Comparison of ENCODE assay signal across 8 cellular contexts in genomic region chr11:116879789-116880402, GRCh38. TPM values are rescaled to one million over a fixed set of nuclear protein-coding genes. Genes with fewer than 3 reads are reported as not detected.
DNase-seq lines count a peak whose midpoint lies in the region; ATAC-seq and TF ChIP-seq lines count a peak whose summit lies in the region.

No MANE protein-coding gene starts in this region.

- no peaks in the 10 kb centered on the region for H3K9me3 Mint-ChIP-seq in activated naive CD8-positive, alpha-beta T cell treated with anti-CD3 and anti-CD28 coated beads, Interleukin-2, amount 50 U/mL, for 24 hours

- peaks cover 27% of the 10 kb centered on the region for H3K4me1 Mint-ChIP-seq in activated naive CD8-positive, alpha-beta T cell treated with anti-CD3 and anti-CD28 coated beads, Interleukin-2, amount 50 U/mL, for 24 hours

- TF ChIP-seq CTCF in heart right ventricle (IDR thresholded peaks at IDR 0.05): peak; percentile 25 to 86 (median 72)

- peaks cover 10% of the 10 kb centered on the region for H3K36me3 Mint-ChIP-seq in activated naive CD8-positive, alpha-beta T cell treated with anti-CD3 and anti-CD28 coated beads, Interleukin-2, amount 50 U/mL, for 24 hours (ENCODE audit: low read depth)

- H3K36me3 ChIP-seq in H7 (replicated peaks; ENCODE audit: control insufficient read depth, insufficient read depth, low read length): peaks cover 2% of the 10 kb centered on the region
- H3K36me3 ChIP-seq in heart right ventricle: peaks cover 0 to 34% (median 0%) of the 10 kb centered on the region in 9 donors

- WGBS in heart right ventricle, 2 donors: 42 to 43% methylated on average over 3 of the region's 3 CpGs

- peak; percentile 51 for ATAC-seq in activated naive CD8-positive, alpha-beta T cell treated with anti-CD3 and anti-CD28 coated beads, Interleukin-2, amount 50 U/mL, for 24 hours
- ATAC-seq in heart right ventricle (peak; percentile 63 to 94 (median 90)), HG03108 (IDR thresholded peaks at IDR 0.05; ENCODE audit: unreplicated experiment) (no peak), GM18519 (IDR thresholded peaks at IDR 0.05; ENCODE audit: low FRiP score, unreplicated experiment) (no peak)

- H3K27me3 Mint-ChIP-seq in activated naive CD8-positive, alpha-beta T cell treated with anti-CD3 and anti-CD28 coated beads, Interleukin-2, amount 50 U/mL, for 24 hours: no peaks in the 10 kb centered on the region

- no peaks in the 10 kb centered on the region for H3K9me3 ChIP-seq in heart right ventricle

- no peak overlapping the region for H3K4me3 Mint-ChIP-seq in activated naive CD8-positive, alpha-beta T cell treated with anti-CD3 and anti-CD28 coated beads, Interleukin-2, amount 50 U/mL, for 24 hours

- no peak overlapping the region for H3K4me3 ChIP-seq in H7 (ENCODE audit: insufficient read depth, low read depth, low read length)
- no peak overlapping the region for H3K4me3 ChIP-seq in heart right ventricle

- in situ Hi-C loops in Caki2 (cut with HindIII; ENCODE audit: low pct_unique_long_range_greater_than_20kb, low sequenced_read_pairs): no loop called here

- no peak overlapping the region for H3K27ac Mint-ChIP-seq in activated naive CD8-positive, alpha-beta T cell treated with anti-CD3 and anti-CD28 coated beads, Interleukin-2, amount 50 U/mL, for 24 hours

- H3K27ac ChIP-seq in heart right ventricle: no peak overlapping the region

- intact Hi-C loops in heart right ventricle (cut with DNase I): loop anchor here (1.0 to 10.0 kb wide), 12 partner anchors 43 to 347 kb away; partner anchors contain the start of genes APOA1 (in 1 of the 10), APOA5 (in 1 of the 10) and SIK3 (in 1 of the 10)

- H3K27me3 ChIP-seq in H7 (ENCODE audit: control insufficient read depth, insufficient read depth, low read length) (no peaks in the 10 kb centered on the region), heart right ventricle (no peaks in the 10 kb centered on the region)

- DNase-seq in Caki2 (ENCODE audit: low read depth) (peak; percentile 31), H7 (peak; percentile 56), NCI-H446 (lab: John Stamatoyannopoulos, UW) (peak; percentile 43 to 73), heart right ventricle (peak in 1 of 2 donors; percentile 48), renal cortical epithelial cell (ENCODE audit: low read depth) (peak; percentile 85)
- DNase-seq in activated naive CD8-positive, alpha-beta T cell treated with anti-CD3 and anti-CD28 coated beads, Interleukin-2, amount 50 U/mL, for 24 hours: no peak

- H3K4me1 ChIP-seq in heart right ventricle: peaks cover 0 to 22% (median 3%) of the 10 kb centered on the region in 9 donors

RNA-seq across cellular contexts. Expression of gene APOA1, which starts 42.5 kb away (rescaled TPM):
- total RNA-seq in Caki2 (2014; rRNA removed; shearing (Covaris generic); ENCODE audit: low replicate concordance): not detected in 2 replicates
- total RNA-seq in H7 (2014; rRNA removed; shearing (Covaris generic)): 2.4 and 12.8 TPM in 2 replicates
- total RNA-seq in heart right ventricle (100 to 1,000 TPM in 2 of 10 donors, 10 to 100 TPM in 7, 1 to 10 TPM in 1; 3.8 to 178 (median 69.1) TPM), renal cortical epithelial cell (0.10 TPM in 1 of 2 replicates, not detected in the other)
- 100 to 1,000 TPM in 1 of 2 donors, 10 to 100 TPM in 1; 71.5 to 398 TPM for polyA plus RNA-seq in heart right ventricle

RNA-seq across cellular contexts. Expression of gene APOC3, which starts 50.2 kb away (rescaled TPM):
- total RNA-seq in Caki2 (2014; rRNA removed; shearing (Covaris generic); ENCODE audit: low replicate concordance): not detected in 2 replicates
- not detected in 2 replicates for total RNA-seq in H7 (2014; rRNA removed; shearing (Covaris generic))
- under 1 TPM in 1 of 10 donors, not detected in 9; 0.64 TPM for total RNA-seq in heart right ventricle
- polyA plus RNA-seq in heart right ventricle: under 1 TPM in 1 of 2 donors, not detected in 1; 0.12 TPM
- total RNA-seq in renal cortical epithelial cell: not detected in 2 replicates

RNA-seq across cellular contexts. Expression of gene APOA4, which starts 56.8 kb away (rescaled TPM):
- not detected in 2 replicates for total RNA-seq in Caki2 (2014; rRNA removed; shearing (Covaris generic); ENCODE audit: low replicate concordance)
- total RNA-seq in H7 (2014; rRNA removed; shearing (Covaris generic)): not detected in 2 replicates
- total RNA-seq in heart right ventricle (under 1 TPM in 2 of 10 donors, not detected in 8; 0.26 to 0.28 TPM), renal cortical epithelial cell (not detected in 2 replicates)
- polyA plus RNA-seq in heart right ventricle: under 1 TPM in 1 of 2 donors, not detected in 1; 0.75 TPM

Comparison
In these comparisons a context has a peak if more than half of its experiments do, and no peak if none do; other contexts are left out.
1. ATAC-seq: peak in activated naive CD8-positive, alpha-beta T cell treated with anti-CD3 and anti-CD28 coated beads, Interleukin-2, amount 50 U/mL, for 24 hours (single experiment) and heart right ventricle (8 of 8); none in HG03108 (single experiment) and GM18519 (single experiment).